Comparison of ENCODE assay signal across 35 cellular contexts in the genomic region with DNA sequence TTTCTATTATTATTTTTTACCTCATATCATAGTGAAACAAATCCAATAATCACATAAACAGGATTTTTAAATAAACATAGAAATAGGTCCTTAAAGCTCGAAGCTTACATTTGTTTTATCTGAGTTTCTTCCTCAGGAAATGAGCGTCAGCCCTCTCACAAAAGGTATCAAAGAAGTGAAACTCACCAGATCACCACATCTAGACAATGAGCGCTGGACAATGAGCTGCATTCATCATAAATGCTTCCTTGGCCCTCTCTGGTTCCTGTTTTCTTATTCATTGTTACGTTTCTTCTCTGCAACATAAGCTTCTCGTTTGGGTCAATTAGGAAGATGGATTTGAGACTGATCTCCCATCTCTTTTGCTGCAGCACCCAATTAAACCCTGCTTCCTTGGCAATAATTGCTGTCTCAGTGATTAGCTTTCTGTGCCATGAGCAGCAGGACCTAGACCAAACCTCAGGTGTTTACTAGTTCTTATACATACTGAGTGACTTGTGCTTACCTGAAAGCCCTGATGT.
"Had no signal": no experiment of that assay in that cellular context is flagged by ENCODE, and none has a peak within 500 bp of the region (broad histone marks: within the 10 kb centered on the region; RNA-seq: fewer than 3 reads in every experiment).

No MANE protein-coding gene starts in this region.

- H3K36me3 Mint-ChIP-seq: activated naive CD4-positive, alpha-beta T cell treated with anti-CD3 and anti-CD28 coated beads, Interleukin-2, amount 50 U/mL, for 72 hours had no signal

- H3K4me1 Mint-ChIP-seq: activated CD4-positive, alpha-beta T cell treated with anti-CD3 and anti-CD28 coated beads for 36 hours; activated CD4-positive, alpha-beta T cell treated with anti-CD3 and anti-CD28 coated beads, Interleukin-2, amount 10 ng/mL, durations not matched to agents 7 days and 5 days had no signal

- H3K27me3 Mint-ChIP-seq: activated CD4-positive, alpha-beta T cell treated with anti-CD3 and anti-CD28 coated beads for 36 hours; activated CD4-positive, alpha-beta T cell treated with anti-CD3 and anti-CD28 coated beads, Interleukin-2, amount 10 ng/mL, durations not matched to agents 7 days and 5 days had no signal

- H3K4me1 ChIP-seq: adrenal gland, body of pancreas, breast epithelium, SJCRH30 had no signal

- H3K4me3 Mint-ChIP-seq: activated CD4-positive, alpha-beta T cell treated with anti-CD3 and anti-CD28 coated beads for 36 hours; activated CD4-positive, alpha-beta T cell treated with anti-CD3 and anti-CD28 coated beads, Interleukin-2, amount 10 ng/mL, durations not matched to agents 7 days and 5 days; activated CD8-positive, alpha-beta T cell treated with anti-CD3 and anti-CD28 coated beads, Interleukin-2, amount 10 ng/mL, durations not matched to agents 7 days and 5 days; activated naive CD4-positive, alpha-beta T cell treated with anti-CD3 and anti-CD28 coated beads for 36 hours; activated T-cell treated with anti-CD3 and anti-CD28 coated beads, Interleukin-2, amount 50 U/mL, for 4 hours; activated T-helper 1 cell treated with anti-CD3 and anti-CD28 coated beads, Interleukin-12 subunit alpha, Interleukin-12 subunit beta, Interleukin-2, Interleukin-4 antibody, amounts not matched to agents 30 ng/mL and 10 ng/mL and 1 ng/mL, durations not matched to agents 14 hours and 24 hours and 36 hours had no signal

- DNase-seq: activated CD4-positive, alpha-beta T cell treated with anti-CD3 and anti-CD28 coated beads for 36 hours; activated CD4-positive, alpha-beta T cell treated with anti-CD3 and anti-CD28 coated beads, Interleukin-2, amount 10 ng/mL, durations not matched to agents 7 days and 5 days; activated CD4-positive, alpha-beta T cell treated with anti-CD3 and anti-CD28 coated beads, Interleukin-2, amount 50 U/mL, for 48 hours; activated CD8-positive, alpha-beta T cell treated with anti-CD3 and anti-CD28 coated beads, Interleukin-2, amount 10 ng/mL, durations not matched to agents 7 days and 5 days; activated gamma-delta T cell treated with Interleukin-2 at 50 U/mL for 16 hours; activated naive CD4-positive, alpha-beta T cell treated with anti-CD3 and anti-CD28 coated beads for 36 hours; activated T-cell treated with anti-CD3 and anti-CD28 coated beads, Interleukin-2, amount 50 U/mL, for 4 hours; adrenal gland; body of pancreas; caudate nucleus; Kasumi-1; KG1; MG63; NCI-H1092 treated with DMSO at 0.1 percent for 48 hours; NCI-H1417; NCI-H146; NCI-H187; NCI-H2081; NCI-H2171 treated with DMSO at 0.1 percent for 48 hours; NCI-H2227 treated with DMSO at 0.1 percent for 48 hours; NCI-H446; NCI-H510A treated with DMSO at 0.1 percent for 48 hours; NCI-H526 treated with DMSO at 0.1 percent for 48 hours; NCI-H82; SHP77; SJCRH30; T1000 had no signal

- ATAC-seq: activated CD4-positive, alpha-beta T cell treated with anti-CD3 and anti-CD28 coated beads for 36 hours; activated CD4-positive, CD25-positive, alpha-beta regulatory T cell treated with anti-CD3 and anti-CD28 coated beads, Interleukin-2, amount 50 U/mL, for 24 hours; activated CD8-positive, alpha-beta T cell treated with anti-CD3 and anti-CD28 coated beads, Interleukin-2, amount 10 ng/mL, durations not matched to agents 7 days and 5 days; activated naive CD4-positive, alpha-beta T cell treated with anti-CD3 and anti-CD28 coated beads, Interleukin-2, amount 50 U/mL, for 72 hours; activated T-cell treated with anti-CD3 and anti-CD28 coated beads, Interleukin-2, amount 50 U/mL, for 4 hours; body of pancreas; Panc1 had no signal

- H3K36me3 ChIP-seq: adrenal gland, breast epithelium, MG63, SJCRH30 had no signal

- H3K9me3 ChIP-seq: adrenal gland, breast epithelium, SJCRH30 had no signal

- H3K27me3 ChIP-seq: adrenal gland, body of pancreas, breast epithelium, MG63, SJCRH30 had no signal

- FAIRE-seq: astrocyte, TTC549 had no signal

- H3K27ac ChIP-seq: adrenal gland, body of pancreas, breast epithelium, SJCRH30, SK-N-MC had no signal

- H3K27ac Mint-ChIP-seq: activated CD4-positive, alpha-beta T cell treated with anti-CD3 and anti-CD28 coated beads for 36 hours; activated CD4-positive, alpha-beta T cell treated with anti-CD3 and anti-CD28 coated beads, Interleukin-2, amount 10 ng/mL, durations not matched to agents 7 days and 5 days; activated CD8-positive, alpha-beta T cell treated with anti-CD3 and anti-CD28 coated beads, Interleukin-2, amount 10 ng/mL, durations not matched to agents 7 days and 5 days; activated naive CD4-positive, alpha-beta T cell treated with anti-CD3 and anti-CD28 coated beads for 36 hours; activated naive CD4-positive, alpha-beta T cell treated with anti-CD3 and anti-CD28 coated beads, Interleukin-2, amount 50 U/mL, for 72 hours; activated T-helper 1 cell treated with anti-CD3 and anti-CD28 coated beads, Interleukin-12 subunit alpha, Interleukin-12 subunit beta, Interleukin-2, Interleukin-4 antibody, amounts not matched to agents 30 ng/mL and 10 ng/mL and 1 ng/mL, durations not matched to agents 14 hours and 24 hours and 36 hours had no signal

- H3K4me3 ChIP-seq: adrenal gland, body of pancreas, breast epithelium, MG63, SJCRH30, SK-N-MC had no signal
